In genomic region chr2:1546023-1546591, GRCh38 we compare ENCODE assay signal across 8 cellular contexts.
A peak's percentile ranks its signal among the peaks of the same experiment; 100 is the strongest.
DNase-seq lines count a peak whose midpoint lies in the region; ATAC-seq and TF ChIP-seq lines count a peak whose summit lies in the region.

No MANE protein-coding gene starts in this region.

- intact Hi-C loops in Right ventricle myocardium superior (cut with DNase I) = loop anchor here (5.0 kb wide), 3 partner anchors 594 to 834 kb away; partner anchors contain the start of gene SNTG2
- intact Hi-C loops in left cardiac atrium (cut with DNase I) = loop anchor here (5.0 to 10.0 kb wide), 4 partner anchors 594 to 824 kb away; partner anchors contain the start of gene SNTG2 (in 2 of the 2)

- no peak for DNase-seq in Right ventricle myocardium superior
- DNase-seq in left cardiac atrium = no peak
- DNase-seq in NCI-H1105 treated with DMSO at 0.1 percent for 48 hours (lab: John Stamatoyannopoulos, UW) = peak; percentile 32
- DNase-seq in WERI-Rb-1 = peak; percentile 61
- peak; percentile 32 for DNase-seq in fibroblast of gingiva (ENCODE audit: low read depth)
- peak; percentile 91 for DNase-seq in osteoblast (ENCODE audit: insufficient read length, low spot score, missing footprints)
- DNase-seq in activated CD4-positive, CD25-positive, alpha-beta regulatory T cell (lab: John Stamatoyannopoulos, UW) = no peak

- H3K4me2 ChIP-seq in osteoblast (ENCODE audit: insufficient read depth, low read length) = peak overlapping the region; percentile 15

- TF ChIP-seq CTCF in WERI-Rb-1 (IDR thresholded peaks at IDR 0.05; ENCODE audit: low read depth, low read length) (peak; percentile 93), osteoblast (IDR thresholded peaks at IDR 0.05; ENCODE audit: extremely low read depth, low read depth, low read length) (peak; percentile 93)

- H3K27me3 ChIP-seq in WERI-Rb-1 (ENCODE audit: insufficient read depth, low read depth, severe bottlenecking) (no peaks in the 10 kb centered on the region), osteoblast (ENCODE audit: insufficient read depth, low read length) (no peaks in the 10 kb centered on the region)

- no peaks in the 10 kb centered on the region for H4K20me1 ChIP-seq in osteoblast (ENCODE audit: insufficient read depth, low read length)

- H3K36me3 ChIP-seq in WERI-Rb-1 (no peaks in the 10 kb centered on the region), osteoblast (ENCODE audit: insufficient read depth, low read length) (no peaks in the 10 kb centered on the region)

- H3K4me3 ChIP-seq in WERI-Rb-1 (ENCODE audit: low read depth, low read length) = no peak overlapping the region
- H3K4me3 ChIP-seq in osteoblast (ENCODE audit: insufficient read depth, low read length) = no peak overlapping the region

- H3K9me3 ChIP-seq in WERI-Rb-1 (ENCODE audit: severe bottlenecking) (no peaks in the 10 kb centered on the region), osteoblast (ENCODE audit: low read depth, low read length) (no peaks in the 10 kb centered on the region)

- no peaks in the 10 kb centered on the region for H3K4me1 ChIP-seq in osteoblast (ENCODE audit: insufficient read depth, low read length)

- H3K79me2 ChIP-seq in osteoblast (ENCODE audit: insufficient read depth, low read length) = no peaks in the 10 kb centered on the region

- no peak overlapping the region for H2AFZ ChIP-seq in osteoblast (ENCODE audit: low read length)

- ATAC-seq in Right ventricle myocardium superior (ENCODE audit: poor library complexity) = peak; percentile 34
- ATAC-seq in left cardiac atrium = no peak
- no peak for ATAC-seq in GM19467 (IDR thresholded peaks at IDR 0.05; ENCODE audit: unreplicated experiment)

- H3K27ac ChIP-seq in WERI-Rb-1 (no peak overlapping the region), osteoblast (ENCODE audit: low read depth, low read length) (no peak overlapping the region)

Comparison
In these comparisons a context has a peak if more than half of its experiments do, and no peak if none do; other contexts are left out.
1. DNase-seq: peak in NCI-H1105 treated with DMSO at 0.1 percent for 48 hours (single experiment), WERI-Rb-1 (single experiment), fibroblast of gingiva (single experiment) and osteoblast (single experiment); none in Right ventricle myocardium superior (single experiment), left cardiac atrium (single experiment) and activated CD4-positive, CD25-positive, alpha-beta regulatory T cell (0 of 4).